Comparison of ENCODE assay signal across 10 cellular contexts in the genomic region with DNA sequence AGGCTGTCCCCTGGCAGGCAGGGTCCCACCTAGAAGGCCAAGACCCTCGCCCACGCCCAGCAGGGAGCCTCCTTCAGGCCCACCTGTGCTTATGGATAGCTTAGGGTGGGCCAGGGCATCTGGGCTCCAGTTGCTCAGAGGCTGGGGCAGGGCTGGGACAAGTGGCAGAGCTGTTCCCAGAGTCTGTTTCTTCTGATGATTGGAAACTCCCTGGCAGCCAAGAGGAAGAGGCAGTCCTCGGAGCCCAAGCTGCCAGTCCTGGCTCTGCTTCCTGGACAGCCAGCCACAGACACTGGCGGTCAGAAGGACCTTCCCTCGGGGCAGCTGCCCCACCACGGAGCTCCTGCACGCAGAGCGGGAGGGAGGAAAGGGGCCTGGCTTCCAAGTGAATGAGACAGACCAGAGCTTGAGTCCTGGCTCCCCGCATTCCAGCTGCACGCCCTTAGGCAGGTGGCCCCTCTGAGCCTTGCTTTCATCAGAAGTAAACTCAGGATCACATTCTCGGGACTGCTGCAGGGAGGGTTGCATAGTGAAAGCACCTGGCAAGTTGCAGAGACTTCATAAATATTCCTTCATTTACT. TPM values are rescaled to one million over a fixed set of nuclear protein-coding genes. Genes with fewer than 3 reads are reported as not detected.
DNase-seq lines count a peak whose midpoint lies in the region; ATAC-seq and TF ChIP-seq lines count a peak whose summit lies in the region.
"Had no signal": no experiment of that assay in that cellular context is flagged by ENCODE, and none has a peak within 500 bp of the region (broad histone marks: within the 10 kb centered on the region; RNA-seq: fewer than 3 reads in every experiment).

No MANE protein-coding gene starts in this region.

- 40% methylated on average over 11 of the region's 11 CpGs for WGBS in mesenchymal stem cell

- no peak for TF ChIP-seq CTCF in GM10248 (IDR thresholded peaks at IDR 0.05; ENCODE audit: control extremely low read depth, extremely low read depth, low read depth, missing control alignments)

- CTCF ChIA-PET in GM10248 (lab: Yijun Ruan, JAX) = interaction anchor here (0.8 to 4.4 kb wide), 10 partner anchors 17 to 1162 kb away, joined by 3 to 30 read pairs (median 4); no protein-coding TSS in a partner anchor

- peak; percentile 14 for ATAC-seq in esophagus mucosa
- ATAC-seq in HG02642 (IDR thresholded peaks at IDR 0.05; ENCODE audit: poor library complexity, unreplicated experiment) = no peak

- H2BK15ac ChIP-seq in mesenchymal stem cell (ENCODE audit: low read depth, poor library complexity, severe bottlenecking) = no peak overlapping the region

- no peak overlapping the region for H2BK5ac ChIP-seq in mesenchymal stem cell (ENCODE audit: low read depth, low read length, poor library complexity, severe bottlenecking)

- peaks cover 35 to 53% of the 10 kb centered on the region in 2 experiments for H3K27me3 ChIP-seq in mesenchymal stem cell (ENCODE audit: control insufficient read depth in 1 of 2, insufficient read depth in 1 of 2, low read length in 2 of 2)
- H3K27me3 ChIP-seq: uterus had no signal

- no peaks in the 10 kb centered on the region for H3K36me3 ChIP-seq in mesenchymal stem cell (ENCODE audit: control insufficient read depth in 1 of 2, insufficient read depth in 2 of 2, low read depth in 1 of 2, low read length in 2 of 2)
- H3K36me3 ChIP-seq: uterus had no signal

- H4K8ac ChIP-seq in mesenchymal stem cell (ENCODE audit: low read length) = no peak overlapping the region

- no peak overlapping the region for H3K9ac ChIP-seq in mesenchymal stem cell (ENCODE audit: low read length)

- no peak overlapping the region for H3K27ac ChIP-seq in mesenchymal stem cell (ENCODE audit: low read length, poor library complexity, severe bottlenecking)
- H3K27ac ChIP-seq: C4-2B, uterus had no signal

- peak; percentile 30 for DNase-seq in COLO668 (lab: John Stamatoyannopoulos, UW; ENCODE audit: unreplicated experiment)
- DNase-seq in NCI-H226 = peak; percentile 56
- DNase-seq in mesenchymal stem cell = peak; percentile 43
- no peak for DNase-seq in GM10248 (ENCODE audit: extremely low spot score)
- DNase-seq in pons (ENCODE audit: low spot score) = no peak
- no peak for DNase-seq in HUDEP-2 (lab: John Stamatoyannopoulos, UW; ENCODE audit: unreplicated experiment in 76 of 76)
- DNase-seq: uterus had no signal

- POLR2A ChIA-PET in GM10248 (lab: Yijun Ruan, JAX) = no interaction called here

- no peak overlapping the region for H2AK5ac ChIP-seq in mesenchymal stem cell (ENCODE audit: low read length, severe bottlenecking)

- H3K18ac ChIP-seq in mesenchymal stem cell (ENCODE audit: low read depth in 1 of 2, low read length in 2 of 2) = no peak overlapping the region

- H2AFZ ChIP-seq in mesenchymal stem cell (ENCODE audit: low read depth, low read length) = no peak overlapping the region

- H3K14ac ChIP-seq in mesenchymal stem cell (ENCODE audit: low read length in 2 of 2) = no peak overlapping the region

- no peaks in the 10 kb centered on the region for H3K9me3 ChIP-seq in mesenchymal stem cell (ENCODE audit: control insufficient read depth, low read length)
- H3K9me3 ChIP-seq: uterus had no signal

- H2BK12ac ChIP-seq in mesenchymal stem cell (ENCODE audit: low read length in 2 of 2) = no peak overlapping the region

- H3K4me1 ChIP-seq in mesenchymal stem cell (ENCODE audit: control insufficient read depth, insufficient read depth, low read depth, low read length) = peaks cover 8% of the 10 kb centered on the region
- H3K4me1 ChIP-seq: uterus had no signal

- H4K91ac ChIP-seq in mesenchymal stem cell (ENCODE audit: low read length) = no peak overlapping the region

- H3K4me2 ChIP-seq in mesenchymal stem cell (ENCODE audit: low read length, poor library complexity, severe bottlenecking) = no peak overlapping the region

- H3K23ac ChIP-seq in mesenchymal stem cell (ENCODE audit: low read length in 2 of 2) = no peak overlapping the region

- no peak overlapping the region for H3K4ac ChIP-seq in mesenchymal stem cell (ENCODE audit: low read depth in 1 of 2, low read length in 2 of 2)

- H2BK120ac ChIP-seq in mesenchymal stem cell (ENCODE audit: low read depth, low read length) = no peak overlapping the region

- H3K4me3 ChIP-seq in mesenchymal stem cell (ENCODE audit: insufficient read depth in 1 of 2, low read depth in 1 of 2, low read length in 2 of 2) = no peak overlapping the region
- H3K4me3 ChIP-seq: uterus had no signal

- H3K79me1 ChIP-seq in mesenchymal stem cell (replicated peaks; ENCODE audit: low read length, poor library complexity, severe bottlenecking) = no peaks in the 10 kb centered on the region

RNA-seq across cellular contexts. Expression of gene GABRP, which starts 38.0 kb away (rescaled TPM):
- 6.4 TPM for total RNA-seq in esophagus mucosa
- not detected for polyA plus RNA-seq in mesenchymal stem cell (2013, experiment 1 of 2)
- polyA plus RNA-seq in mesenchymal stem cell (2013, experiment 2 of 2) = not detected

Comparison
In these comparisons a context has a peak if more than half of its experiments do, and no peak if none do; other contexts are left out.
1. DNase-seq: peak in COLO668 (single experiment), NCI-H226 (single experiment) and mesenchymal stem cell (single experiment); none in GM10248 (single experiment), pons (single experiment) and HUDEP-2 (0 of 76).